15 cellular contexts compared by ENCODE assay signal in genomic region chr4:53088132-53088531, GRCh38.
DNase-seq lines count a peak whose midpoint lies in the region; ATAC-seq and TF ChIP-seq lines count a peak whose summit lies in the region.
"Had no signal": no experiment of that assay in that cellular context is flagged by ENCODE, and none has a peak within 500 bp of the region (broad histone marks: within the 10 kb centered on the region; RNA-seq: fewer than 3 reads in every experiment).

No MANE protein-coding gene starts in this region.

- H2BK5ac ChIP-seq in trophoblast cell (ENCODE audit: low read depth, low read length, poor library complexity), result no peak overlapping the region

- no peak overlapping the region for H3K4ac ChIP-seq in trophoblast cell (ENCODE audit: low read depth, low read length)

- no peaks in the 10 kb centered on the region for H3K36me3 ChIP-seq in gastroesophageal sphincter
- no peaks in the 10 kb centered on the region for H3K36me3 ChIP-seq in adrenal gland (replicated peaks in 1 of 2)
- H3K36me3 ChIP-seq in trophoblast cell (ENCODE audit: control insufficient read depth in 1 of 2, insufficient read depth in 2 of 2, low read length in 2 of 2), result no peaks in the 10 kb centered on the region

- no peak overlapping the region for H3K18ac ChIP-seq in trophoblast cell (ENCODE audit: low read length)

- H3K27me3 ChIP-seq in gastroesophageal sphincter (no peaks in the 10 kb centered on the region), adrenal gland (no peaks in the 10 kb centered on the region), trophoblast cell (ENCODE audit: insufficient read depth, low read length) (no peaks in the 10 kb centered on the region)

- H3K4me2 ChIP-seq in trophoblast cell (ENCODE audit: low read length), result no peak overlapping the region
- H3K4me2 ChIP-seq: GM23338 had no signal

- no peak overlapping the region for H3K23ac ChIP-seq in trophoblast cell (ENCODE audit: low read length)

- DNase-seq in Right ventricle myocardium superior (no peak), left cardiac atrium (no peak), MV-4-11 (lab: John Stamatoyannopoulos, UW) (peak; percentile 62), AG08396 (ENCODE audit: low spot score) (no peak), adrenal gland (no peak), trophoblast cell (no peak)
- DNase-seq: ACHN; CD8-positive, alpha-beta T cell; COR-L47; DMS153; DMS79 treated with DMSO at 0.1 percent for 48 hours; EL; H9 had no signal

- no peak for TF ChIP-seq EP300 in gastroesophageal sphincter (IDR thresholded peaks at IDR 0.05)

- H3K79me2 ChIP-seq in trophoblast cell (ENCODE audit: control insufficient read depth, insufficient read depth, low read length, poor library complexity), result no peaks in the 10 kb centered on the region

- no peak overlapping the region for H2AFZ ChIP-seq in trophoblast cell (ENCODE audit: insufficient read depth, low read length, poor library complexity)
- H2AFZ ChIP-seq: GM23338 had no signal

- no peak overlapping the region for H4K8ac ChIP-seq in trophoblast cell (ENCODE audit: low read depth, low read length)

- H3K4me1 ChIP-seq in gastroesophageal sphincter (peaks cover 0 to 8% (median 0%) of the 10 kb centered on the region in 3 donors), adrenal gland (replicated peaks in 1 of 2) (peaks cover 0 to 5% of the 10 kb centered on the region in 2 donors), trophoblast cell (ENCODE audit: control insufficient read depth in 1 of 2, insufficient read depth in 2 of 2, low read length in 2 of 2) (no peaks in the 10 kb centered on the region)

- no peak overlapping the region for H3K9ac ChIP-seq in trophoblast cell (ENCODE audit: low read length)

- H4K91ac ChIP-seq in trophoblast cell (ENCODE audit: low read depth, low read length), result no peak overlapping the region

- H4K12ac ChIP-seq in trophoblast cell (ENCODE audit: low read depth, low read length), result no peak overlapping the region

- no peak overlapping the region for H3K27ac ChIP-seq in gastroesophageal sphincter
- H3K27ac ChIP-seq in adrenal gland, result no peak overlapping the region
- no peak overlapping the region for H3K27ac ChIP-seq in trophoblast cell (ENCODE audit: low read depth, low read length)

- peaks cover 0 to 24% (median 0%) of the 10 kb centered on the region in 3 donors for H3K9me3 ChIP-seq in gastroesophageal sphincter
- peaks cover 0 to 7% (median 7%) of the 10 kb centered on the region in 3 donors for H3K9me3 ChIP-seq in adrenal gland (replicated peaks in 1 of 3)
- H3K9me3 ChIP-seq in trophoblast cell (ENCODE audit: insufficient read depth, low read depth, low read length), result no peaks in the 10 kb centered on the region

- H2AK5ac ChIP-seq in trophoblast cell (ENCODE audit: low read length), result no peak overlapping the region

- H3K79me1 ChIP-seq in trophoblast cell (ENCODE audit: low read length), result no peaks in the 10 kb centered on the region

- no peak for TF ChIP-seq CTCF in gastroesophageal sphincter (IDR thresholded peaks at IDR 0.05)
- no peak for TF ChIP-seq CTCF in adrenal gland (IDR thresholded peaks at IDR 0.05)

- no peak overlapping the region for H3K14ac ChIP-seq in trophoblast cell (ENCODE audit: low read length)

- ATAC-seq in Right ventricle myocardium superior (ENCODE audit: poor library complexity), result peak; percentile 39
- ATAC-seq in left cardiac atrium, result no peak
- ATAC-seq in gastroesophageal sphincter, result peak; percentile 63
- ATAC-seq: CD8-positive, alpha-beta T cell; GM23338 had no signal

- H2BK120ac ChIP-seq in trophoblast cell (ENCODE audit: insufficient read depth, low read length, poor library complexity), result no peak overlapping the region

- no peak overlapping the region for H2BK12ac ChIP-seq in trophoblast cell (ENCODE audit: low read length)

- intact Hi-C loops in Right ventricle myocardium superior (cut with DNase I) (no loop called here), left cardiac atrium (cut with DNase I) (no loop called here), adrenal gland (cut with DNase I) (no loop called here)

- H3K4me3 ChIP-seq in gastroesophageal sphincter (no peak overlapping the region), adrenal gland (no peak overlapping the region), trophoblast cell (ENCODE audit: low read depth, low read length) (no peak overlapping the region)
- H3K4me3 ChIP-seq: GM23338 had no signal

- WGBS in gastroesophageal sphincter (ENCODE audit: low coverage in 1 of 2), 2 donors, result 71 to 83% methylated on average over 1 of the region's 1 CpG
- 28 to 100% (median 81%) methylated on average over 1 of the region's 1 CpG for WGBS in adrenal gland, 4 donors
- no CpG with 5 or more reads among the region's 1 CpG for WGBS in trophoblast cell (ENCODE audit: extremely low coverage, insufficient coverage, insufficient read length)

- no peak for TF ChIP-seq POLR2A in gastroesophageal sphincter (IDR thresholded peaks at IDR 0.05)
- TF ChIP-seq POLR2A in adrenal gland (IDR thresholded peaks at IDR 0.05), result no peak

Comparison
In these comparisons a context has a peak if more than half of its experiments do, and no peak if none do; other contexts are left out.
1. ATAC-seq: peak in Right ventricle myocardium superior (single experiment) and gastroesophageal sphincter (single experiment); none in left cardiac atrium (0 of 2).